18 cellular contexts compared by ENCODE assay signal in the genomic region with DNA sequence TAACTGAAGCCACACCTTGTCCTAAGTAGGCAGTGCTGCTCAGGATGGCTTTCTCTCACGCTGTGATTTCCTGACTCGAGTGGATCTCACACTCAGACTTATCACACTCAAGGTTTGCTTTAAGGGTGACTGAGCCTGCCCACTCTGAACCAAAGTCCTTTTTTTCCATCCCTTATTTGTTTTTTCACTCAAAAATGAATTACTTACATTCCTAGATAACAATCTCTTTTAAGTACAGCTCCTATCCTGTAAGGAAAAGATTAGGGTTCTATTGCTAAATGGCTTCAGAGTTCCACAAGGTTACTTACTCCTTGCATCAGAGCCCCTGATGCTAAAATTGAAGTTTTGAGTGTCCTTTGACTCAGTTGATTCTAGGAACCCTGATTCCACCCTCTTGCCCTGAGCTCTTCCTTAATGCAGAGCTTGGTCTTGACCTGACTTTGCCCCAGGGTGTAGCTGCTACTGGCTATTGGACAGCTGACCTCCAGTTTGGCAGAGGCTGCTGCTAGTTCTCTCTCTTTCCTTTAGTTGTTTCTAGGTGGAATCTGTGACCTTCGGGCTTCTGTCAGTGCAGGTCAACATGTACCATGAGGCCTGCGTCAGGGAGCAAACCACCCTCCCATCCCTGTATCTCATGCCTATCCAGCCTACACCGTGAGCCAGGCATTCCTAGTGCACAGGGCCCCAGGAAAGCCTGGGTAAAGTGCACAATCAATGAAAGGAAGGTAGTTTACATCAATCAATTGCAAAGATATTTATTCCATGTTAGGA.
DNase-seq lines count a peak whose midpoint lies in the region; ATAC-seq, FAIRE-seq and TF ChIP-seq lines count a peak whose summit lies in the region.
"Had no signal": no experiment of that assay in that cellular context is flagged by ENCODE, and none has a peak within 500 bp of the region (broad histone marks: within the 10 kb centered on the region; RNA-seq: fewer than 3 reads in every experiment).

No MANE protein-coding gene starts in this region.

- no peak overlapping the region for H3K14ac ChIP-seq in H1 (ENCODE audit: insufficient read length)

- H3K79me1 ChIP-seq in H1 (ENCODE audit: low read depth, low read length) = no peaks in the 10 kb centered on the region
- no peaks in the 10 kb centered on the region for H3K79me1 ChIP-seq in mesendoderm (ENCODE audit: low read length)

- no peak for TF ChIP-seq RAD21 in H1 (IDR thresholded peaks at IDR 0.05 in 1 of 2, conservative IDR thresholded peaks at IDR 0.05 in 1 of 2; ENCODE audit: low read depth in 2 of 2, low read length in 2 of 2)

- CTCF ChIA-PET in Caco-2 (lab: Charles Lee) (interaction anchor here (1.4 kb wide), 1 partner anchor 80 kb away, joined by 7 read pairs; a partner anchor contains a TSS), PC-3 (lab: Charles Lee) (no interaction called here), H1 (lab: Charles Lee; ENCODE audit: partially characterized antibody) (interaction anchor here (1.2 kb wide), 2 partner anchors 18 to 48 kb away, joined by 3 to 5 read pairs; no protein-coding TSS in a partner anchor)

- TF ChIP-seq EP300 in H1 (IDR thresholded peaks at IDR 0.05; ENCODE audit: borderline replicate concordance in 1 of 2, low read depth in 2 of 2, low read length in 2 of 2) = no peak

- H3K9me2 ChIP-seq in PC-3 (replicated peaks; ENCODE audit: low read length) = no peaks in the 10 kb centered on the region

- H3K23ac ChIP-seq in H1 (ENCODE audit: insufficient read length) (no peak overlapping the region), mesendoderm (ENCODE audit: low read length) (no peak overlapping the region)

- ATAC-seq in PC-3 (peak; percentile 42), HG03045 (IDR thresholded peaks at IDR 0.05; ENCODE audit: unreplicated experiment) (no peak)
- ATAC-seq: activated CD8-positive, alpha-beta memory T cell treated with anti-CD3 and anti-CD28 coated beads, Interleukin-2, amount 10 ng/mL, durations not matched to agents 7 days and 5 days; naive thymus-derived CD4-positive, alpha-beta T cell had no signal

- H3K36me3 ChIP-seq in Caco-2 (ENCODE audit: control insufficient read depth, insufficient read depth, low read length) (no peaks in the 10 kb centered on the region), PC-3 (ENCODE audit: low read depth, low read length) (no peaks in the 10 kb centered on the region), H1 (ENCODE audit: control insufficient read depth in 2 of 4, insufficient read depth in 4 of 4, low read length in 3 of 4) (no peaks in the 10 kb centered on the region), mesendoderm (ENCODE audit: control insufficient read depth, insufficient read depth, low read length) (no peaks in the 10 kb centered on the region)
- H3K36me3 ChIP-seq: transverse colon had no signal

- DNase-seq in Caco-2 (peak; percentile 87 to 93), PC-3 (no peak), H1 (ENCODE audit: low read depth in 1 of 2, low spot score in 2 of 2) (no peak), mesendoderm (peak; percentile 62), NCI-H1694 (lab: John Stamatoyannopoulos, UW) (no peak), foreskin fibroblast (no peak)
- no peak for DNase-seq in activated T-cell treated with anti-CD3 and anti-CD28 coated beads, Interleukin-2, amount 50 U/mL, for 1 hour
- DNase-seq: activated B cell treated with CpG ODN at 0.5 μM for 24 hours; activated CD8-positive, alpha-beta memory T cell treated with anti-CD3 and anti-CD28 coated beads, Interleukin-2, amount 10 ng/mL, durations not matched to agents 7 days and 5 days; CD4-positive, alpha-beta memory T cell; head of caudate nucleus; naive thymus-derived CD4-positive, alpha-beta T cell; NCI-H1105 treated with DMSO at 0.1 percent for 48 hours; NCI-H345; transverse colon had no signal

- H2BK12ac ChIP-seq in H1 (ENCODE audit: low read depth, low read length) = no peak overlapping the region

- H4K5ac ChIP-seq in H1 (ENCODE audit: insufficient read length, low read depth, low read length) = peak overlapping the region; percentile 19
- H4K5ac ChIP-seq in mesendoderm (ENCODE audit: low read length) = no peak overlapping the region

- H3K4me1 ChIP-seq in Caco-2 = peaks cover 62% of the 10 kb centered on the region
- H3K4me1 ChIP-seq in PC-3 (ENCODE audit: insufficient read depth, low read length) = peaks cover 16% of the 10 kb centered on the region
- H3K4me1 ChIP-seq in H1 (replicated peaks in 1 of 4; ENCODE audit: control insufficient read depth in 3 of 4, insufficient read depth in 4 of 4, low read length in 3 of 4) = no peaks in the 10 kb centered on the region
- H3K4me1 ChIP-seq in mesendoderm (ENCODE audit: control insufficient read depth, low read depth, low read length) = peaks cover 8% of the 10 kb centered on the region

- peak overlapping the region; percentile 68 for H3K4me3 Mint-ChIP-seq in Caco-2 (ENCODE audit: unreplicated experiment)
- H3K4me3 Mint-ChIP-seq: activated B cell treated with CpG ODN at 0.5 μM for 24 hours; activated CD8-positive, alpha-beta memory T cell treated with anti-CD3 and anti-CD28 coated beads, Interleukin-2, amount 10 ng/mL, durations not matched to agents 7 days and 5 days; activated naive CD4-positive, alpha-beta T cell treated with anti-CD3 and anti-CD28 coated beads, Interleukin-2, amount 50 U/mL, for 24 hours; CD4-positive, alpha-beta memory T cell; naive thymus-derived CD4-positive, alpha-beta T cell had no signal

- 93% methylated on average over 5 of the region's 5 CpGs; no CpG with 5 or more reads in 1 of the 2 experiments for WGBS in H1 (ENCODE audit: extremely low coverage in 1 of 2, insufficient coverage in 1 of 2, insufficient read length in 1 of 2, insufficient replicate concordance in 2 of 2, low coverage in 1 of 2, low lambda C conversion rate in 2 of 2, missing lambda C conversion rate in 1 of 2), 2 experiments
- no CpG with 5 or more reads among the region's 5 CpGs for WGBS in mesendoderm (ENCODE audit: extremely low coverage, insufficient coverage, low lambda C conversion rate)

- peak overlapping the region; percentile 98 for H3K27ac Mint-ChIP-seq in Caco-2 (ENCODE audit: unreplicated experiment)
- H3K27ac Mint-ChIP-seq: activated B cell treated with CpG ODN at 0.5 μM for 24 hours; activated CD8-positive, alpha-beta memory T cell treated with anti-CD3 and anti-CD28 coated beads, Interleukin-2, amount 10 ng/mL, durations not matched to agents 7 days and 5 days; activated naive CD4-positive, alpha-beta T cell treated with anti-CD3 and anti-CD28 coated beads, Interleukin-2, amount 50 U/mL, for 24 hours had no signal

- BruUV-seq in Caco-2 (replicated peaks; lab: Mats Ljungman, UMichigan) (no TSS peak), PC-3 (replicated peaks; lab: Mats Ljungman, UMichigan) (no TSS peak)

- H3K4me2 ChIP-seq in PC-3 (ENCODE audit: low read length) (peak overlapping the region; percentile 4), H1 (ENCODE audit: insufficient read depth in 1 of 2, low read depth in 2 of 2, low read length in 2 of 2) (no peak overlapping the region), mesendoderm (ENCODE audit: low read length) (no peak overlapping the region)

- no peak overlapping the region for H4K91ac ChIP-seq in H1 (replicated peaks; ENCODE audit: insufficient read length, low read length)

- peaks cover 61% of the 10 kb centered on the region for H3K4me1 Mint-ChIP-seq in Caco-2 (ENCODE audit: low read depth, unreplicated experiment)
- H3K4me1 Mint-ChIP-seq: activated B cell treated with CpG ODN at 0.5 μM for 24 hours; activated CD8-positive, alpha-beta memory T cell treated with anti-CD3 and anti-CD28 coated beads, Interleukin-2, amount 10 ng/mL, durations not matched to agents 7 days and 5 days had no signal

- no peak for FAIRE-seq in H1 (lab: Jason Lieb, UNC)
- FAIRE-seq: GM19239 had no signal

- no peaks in the 10 kb centered on the region for H3K27me3 ChIP-seq in Caco-2 (replicated peaks; ENCODE audit: control insufficient read depth, insufficient read depth, low read length)
- no peaks in the 10 kb centered on the region for H3K27me3 ChIP-seq in PC-3 (ENCODE audit: low read length)
- H3K27me3 ChIP-seq in H1 (replicated peaks in 1 of 4; ENCODE audit: control insufficient read depth in 3 of 4, extremely low read depth in 1 of 4, insufficient read depth in 3 of 4, low read length in 3 of 4) = no peaks in the 10 kb centered on the region
- no peaks in the 10 kb centered on the region for H3K27me3 ChIP-seq in mesendoderm (ENCODE audit: insufficient read depth, low read length, poor library complexity)
- H3K27me3 ChIP-seq: transverse colon had no signal

- H3K9ac ChIP-seq in PC-3 (ENCODE audit: low read length) (no peak overlapping the region), H1 (replicated peaks in 1 of 4; ENCODE audit: extremely low read depth in 1 of 4, low read depth in 3 of 4, low read length in 3 of 4) (no peak overlapping the region), mesendoderm (ENCODE audit: low read length) (peak overlapping the region; percentile 17)

- H2BK5ac ChIP-seq in H1 (ENCODE audit: low read depth, low read length) (no peak overlapping the region), mesendoderm (ENCODE audit: low read length) (no peak overlapping the region)

- no peaks in the 10 kb centered on the region for H3F3A ChIP-seq in PC-3 (ENCODE audit: low read length, unreplicated experiment)

- no peak overlapping the region for H3K18ac ChIP-seq in H1 (ENCODE audit: extremely low read depth, low read length)
- H3K18ac ChIP-seq in mesendoderm (ENCODE audit: low read length) = no peak overlapping the region

- H3K4ac ChIP-seq in H1 (replicated peaks; ENCODE audit: insufficient read length, low read depth, low read length) (no peak overlapping the region), mesendoderm (ENCODE audit: low read depth, low read length) (no peak overlapping the region)

- H3K27ac ChIP-seq in PC-3 (ENCODE audit: low read length) (peak overlapping the region; percentile 16), H1 (ENCODE audit: low read depth, low read length) (no peak overlapping the region), mesendoderm (ENCODE audit: low read depth, low read length) (peak overlapping the region; percentile 15)

- H3K56ac ChIP-seq in H1 (replicated peaks; ENCODE audit: insufficient read length, low read depth, low read length) = no peak overlapping the region
- H3K56ac ChIP-seq in mesendoderm (ENCODE audit: low read length) = peak overlapping the region; percentile 44

- 0 out of 2 replicates have a peak overlapping the region, but pooled peaks have one; percentile 19 for H2BK15ac ChIP-seq in H1 (ENCODE audit: low read length)
- no peak overlapping the region for H2BK15ac ChIP-seq in mesendoderm (replicated peaks; ENCODE audit: low read depth)

- H2AFZ ChIP-seq in PC-3 (ENCODE audit: low read length) (peak overlapping the region; percentile 45), H1 (ENCODE audit: low read length) (peak overlapping the region; percentile 80; the same call in 1 of the 2 replicates)

- H4K20me1 ChIP-seq in PC-3 (ENCODE audit: low read length) (no peaks in the 10 kb centered on the region), H1 (replicated peaks in 1 of 2; ENCODE audit: control insufficient read depth in 1 of 2, insufficient read depth in 2 of 2, low read length in 2 of 2) (no peaks in the 10 kb centered on the region)

- peaks cover 20% of the 10 kb centered on the region for H3K36me3 Mint-ChIP-seq in Caco-2 (ENCODE audit: insufficient read depth, unreplicated experiment)
- H3K36me3 Mint-ChIP-seq: activated CD8-positive, alpha-beta memory T cell treated with anti-CD3 and anti-CD28 coated beads, Interleukin-2, amount 10 ng/mL, durations not matched to agents 7 days and 5 days; activated naive CD4-positive, alpha-beta T cell treated with anti-CD3 and anti-CD28 coated beads, Interleukin-2, amount 50 U/mL, for 24 hours; CD4-positive, alpha-beta memory T cell; naive thymus-derived CD4-positive, alpha-beta T cell had no signal

- intact Hi-C loops in Caco-2 (cut with micrococcal nuclease; ENCODE audit: unreplicated experiment) (loop anchor here (1.0 to 10.0 kb wide), 5 partner anchors 75 to 163 kb away; a partner anchor contains a TSS), PC-3 (cut with micrococcal nuclease) (no loop called here)

- POLR2A ChIA-PET in Caco-2 (lab: Charles Lee) (interaction anchor here (0.5 to 1.8 kb wide), 4 partner anchors 80 to 189 kb away, joined by 3 to 18 read pairs (median 6); a partner anchor contains a TSS), PC-3 (lab: Charles Lee; ENCODE audit: unreplicated experiment) (no interaction called here), H1 (lab: Charles Lee; ENCODE audit: partially characterized antibody) (no interaction called here)

- no peaks in the 10 kb centered on the region for H3K27me3 Mint-ChIP-seq in Caco-2 (ENCODE audit: insufficient read depth, unreplicated experiment)
- H3K27me3 Mint-ChIP-seq: activated naive CD4-positive, alpha-beta T cell treated with anti-CD3 and anti-CD28 coated beads, Interleukin-2, amount 50 U/mL, for 24 hours had no signal

- H4K8ac ChIP-seq in H1 (ENCODE audit: extremely low read depth, insufficient read depth, low read length) (no peak overlapping the region), mesendoderm (ENCODE audit: low read depth, low read length) (no peak overlapping the region)

- no peaks in the 10 kb centered on the region for H3K23me2 ChIP-seq in H1 (ENCODE audit: low read depth, low read length)

- H3K4me3 ChIP-seq in Caco-2 (ENCODE audit: low read depth, low read length) = peak overlapping the region; percentile 2; the same call in 1 of the 2 replicates
- H3K4me3 ChIP-seq in PC-3 (ENCODE audit: low read length) = no peak overlapping the region
- H3K4me3 ChIP-seq in H1 (ENCODE audit: extremely low read depth in 1 of 4, insufficient read depth in 2 of 4, low read depth in 3 of 4, low read length in 4 of 4) = no peak overlapping the region
- H3K4me3 ChIP-seq in mesendoderm (ENCODE audit: low read length) = no peak overlapping the region
- H3K4me3 ChIP-seq in foreskin fibroblast (ENCODE audit: low read depth in 1 of 2, low read length in 2 of 2) = no peak overlapping the region
- H3K4me3 ChIP-seq: transverse colon had no signal

- no peak for TF ChIP-seq CTCF in Caco-2 (IDR thresholded peaks at IDR 0.05; ENCODE audit: insufficient read depth in 1 of 2, low read depth in 1 of 2, low read length in 1 of 2, severe bottlenecking in 1 of 2, unreplicated experiment in 1 of 2)
- no peak for TF ChIP-seq CTCF in PC-3 (conservative IDR thresholded peaks at IDR 0.05; ENCODE audit: low read depth, low read length)
- no peak for TF ChIP-seq CTCF in H1 (IDR thresholded peaks at IDR 0.05; ENCODE audit: control extremely low read depth in 1 of 3, insufficient read depth in 1 of 3, low read depth in 1 of 3, low read length in 3 of 3)
- no peak for TF ChIP-seq CTCF in foreskin fibroblast (IDR thresholded peaks at IDR 0.05; ENCODE audit: low read depth, low read length)

- H3K79me2 ChIP-seq in PC-3 (ENCODE audit: low read length) (no peaks in the 10 kb centered on the region), H1 (ENCODE audit: control insufficient read depth in 1 of 2, insufficient read depth in 2 of 2, low read length in 2 of 2) (no peaks in the 10 kb centered on the region), mesendoderm (ENCODE audit: control insufficient read depth, insufficient read depth, low read length) (no peaks in the 10 kb centered on the region)

- no peak overlapping the region for H2BK20ac ChIP-seq in H1 (ENCODE audit: low read length)

- no peak for TF ChIP-seq POLR2A in H1 (IDR thresholded peaks at IDR 0.05; ENCODE audit: control extremely low read depth in 1 of 2, low read depth in 2 of 2, low read length in 2 of 2)

- H3K9me3 Mint-ChIP-seq in Caco-2 (ENCODE audit: unreplicated experiment) = peaks cover 26% of the 10 kb centered on the region
- H3K9me3 Mint-ChIP-seq: activated B cell treated with CpG ODN at 0.5 μM for 24 hours; activated naive CD4-positive, alpha-beta T cell treated with anti-CD3 and anti-CD28 coated beads, Interleukin-2, amount 50 U/mL, for 24 hours had no signal

- H2BK120ac ChIP-seq in H1 (replicated peaks; ENCODE audit: low read depth, low read length) (peak overlapping the region; percentile 75), mesendoderm (ENCODE audit: low read depth, low read length) (peak overlapping the region; percentile 8)

- H3K9me3 ChIP-seq in Caco-2 (peaks cover 2% of the 10 kb centered on the region; the same call in 1 of the 2 replicates), PC-3 (ENCODE audit: low read length) (no peaks in the 10 kb centered on the region), H1 (ENCODE audit: insufficient read depth in 2 of 2, low read depth in 1 of 2, low read length in 1 of 2) (no peaks in the 10 kb centered on the region)
- H3K9me3 ChIP-seq: transverse colon had no signal

- H2AK5ac ChIP-seq in H1 (ENCODE audit: low read depth, low read length) (0 out of 2 replicates have a peak overlapping the region, but pooled peaks have one; percentile 49), mesendoderm (ENCODE audit: low read length) (no peak overlapping the region)

Comparison
In these comparisons a context has a peak if more than half of its experiments do, and no peak if none do; other contexts are left out.
1. DNase-seq: peak in Caco-2 (2 of 2) and mesendoderm (single experiment); none in PC-3 (single experiment), H1 (0 of 2), NCI-H1694 (single experiment), activated T-cell treated with anti-CD3 and anti-CD28 coated beads, Interleukin-2, amount 50 U/mL, for 1 hour (single experiment) and foreskin fibroblast (0 of 2).